In the genomic region with DNA sequence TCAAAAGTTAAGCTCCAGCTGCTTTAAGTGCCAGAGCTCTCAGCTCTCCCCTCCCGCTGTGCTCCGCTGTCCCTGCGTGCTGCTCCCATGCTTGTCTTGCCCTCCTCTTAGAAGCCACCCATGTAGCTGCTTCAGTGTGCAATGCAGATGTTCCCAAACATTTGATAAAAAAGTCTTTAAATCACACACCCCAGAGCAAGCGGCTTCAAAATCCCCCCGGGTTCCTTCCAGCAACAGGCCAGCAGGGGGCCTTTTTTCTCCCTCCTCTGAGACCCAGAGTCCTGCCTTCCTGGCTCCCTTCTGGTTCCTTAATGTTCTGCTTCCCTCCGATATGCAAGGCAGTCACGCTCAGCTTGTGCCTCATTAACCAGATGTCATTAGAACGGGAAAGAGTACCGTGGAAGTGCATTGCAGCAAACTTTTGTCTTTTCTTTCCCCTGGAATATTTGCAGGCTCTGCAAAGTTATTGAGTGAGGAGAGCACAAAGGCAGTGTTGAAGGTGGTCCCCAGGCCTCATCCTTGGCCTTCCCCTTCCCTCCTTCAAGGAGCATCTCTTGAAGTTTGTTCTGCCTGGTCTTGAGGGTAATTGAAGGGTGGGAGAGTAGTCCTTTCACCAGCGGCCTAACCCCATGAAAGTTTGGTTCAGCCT, we compare ENCODE assay signal across 9 cellular contexts. TPM values are rescaled to one million over a fixed set of nuclear protein-coding genes. Genes with fewer than 3 reads are reported as not detected.
A peak's percentile ranks its signal among the peaks of the same experiment; 100 is the strongest.
DNase-seq lines count a peak whose midpoint lies in the region; ATAC-seq and TF ChIP-seq lines count a peak whose summit lies in the region.
"Had no signal": no experiment of that assay in that cellular context is flagged by ENCODE, and none has a peak within 500 bp of the region (broad histone marks: within the 10 kb centered on the region; RNA-seq: fewer than 3 reads in every experiment).

No MANE protein-coding gene starts in this region.

- no peak overlapping the region for H3K4me3 Mint-ChIP-seq in activated naive CD8-positive, alpha-beta T cell treated with anti-CD3 and anti-CD28 coated beads, Interleukin-2, amount 10 ng/mL, durations not matched to agents 7 days and 5 days
- H3K4me3 Mint-ChIP-seq: central memory CD8-positive, alpha-beta T cell had no signal

- DNase-seq in A172 (ENCODE audit: low spot score): peak; percentile 29
- peak; percentile 2 for DNase-seq in OCI-M2 (lab: John Stamatoyannopoulos, UW; ENCODE audit: unreplicated experiment)
- peak; percentile 40 for DNase-seq in activated naive CD8-positive, alpha-beta T cell treated with anti-CD3 and anti-CD28 coated beads, Interleukin-2, amount 10 ng/mL, durations not matched to agents 7 days and 5 days
- peak; percentile 68 for DNase-seq in iPS-NIHi11 (ENCODE audit: low spot score)
- peak; percentile 16 for DNase-seq in stimulated activated CD8-positive, alpha-beta memory T cell treated with anti-CD3 and anti-CD28 coated beads, Interleukin-15, amount 100 ng/mL, for 1 hour (ENCODE audit: low read depth)

- H3K9me3 Mint-ChIP-seq in activated naive CD8-positive, alpha-beta T cell treated with anti-CD3 and anti-CD28 coated beads, Interleukin-2, amount 10 ng/mL, durations not matched to agents 7 days and 5 days: no peaks in the 10 kb centered on the region
- H3K9me3 Mint-ChIP-seq: central memory CD8-positive, alpha-beta T cell had no signal

- peak; percentile 46 for ATAC-seq in activated naive CD8-positive, alpha-beta T cell treated with anti-CD3 and anti-CD28 coated beads, Interleukin-2, amount 10 ng/mL, durations not matched to agents 7 days and 5 days (ENCODE audit: low read depth)
- ATAC-seq in GM19467 (IDR thresholded peaks at IDR 0.05; ENCODE audit: unreplicated experiment) (no peak), HG03354 (IDR thresholded peaks at IDR 0.05; ENCODE audit: poor library complexity, severe bottlenecking, unreplicated experiment) (no peak)

- POLR2A ChIA-PET in activated naive CD8-positive, alpha-beta T cell treated with anti-CD3 and anti-CD28 coated beads, Interleukin-2, amount 10 ng/mL, durations not matched to agents 7 days and 5 days (lab: Charles Lee): no interaction called here

- no peaks in the 10 kb centered on the region for H3K27me3 Mint-ChIP-seq in activated naive CD8-positive, alpha-beta T cell treated with anti-CD3 and anti-CD28 coated beads, Interleukin-2, amount 10 ng/mL, durations not matched to agents 7 days and 5 days
- H3K27me3 Mint-ChIP-seq: central memory CD8-positive, alpha-beta T cell had no signal

- no peak overlapping the region for H3K27ac Mint-ChIP-seq in activated naive CD8-positive, alpha-beta T cell treated with anti-CD3 and anti-CD28 coated beads, Interleukin-2, amount 10 ng/mL, durations not matched to agents 7 days and 5 days

- no peaks in the 10 kb centered on the region for H3K36me3 Mint-ChIP-seq in activated naive CD8-positive, alpha-beta T cell treated with anti-CD3 and anti-CD28 coated beads, Interleukin-2, amount 10 ng/mL, durations not matched to agents 7 days and 5 days

- TF ChIP-seq CTCF in GM12874 (IDR thresholded peaks at IDR 0.05; ENCODE audit: insufficient read depth, low read depth, low read length): peak; percentile 72

- no peaks in the 10 kb centered on the region for H3K4me1 Mint-ChIP-seq in activated naive CD8-positive, alpha-beta T cell treated with anti-CD3 and anti-CD28 coated beads, Interleukin-2, amount 10 ng/mL, durations not matched to agents 7 days and 5 days

RNA-seq across cellular contexts. Expression of a gene that starts 25.5 kb away (rescaled TPM):
- total RNA-seq in A172 (2014; rRNA removed; shearing (Covaris generic)): 0.10 and 0.31 TPM in 2 replicates
- total RNA-seq in activated naive CD8-positive, alpha-beta T cell treated with anti-CD3 and anti-CD28 coated beads, Interleukin-2, amount 10 ng/mL, durations not matched to agents 7 days and 5 days: not detected

RNA-seq across cellular contexts. Expression of a gene that starts 39.5 kb away (rescaled TPM):
- total RNA-seq in A172 (2014; rRNA removed; shearing (Covaris generic)): 0.31 TPM in 1 of 2 replicates, not detected in the other
- not detected for total RNA-seq in activated naive CD8-positive, alpha-beta T cell treated with anti-CD3 and anti-CD28 coated beads, Interleukin-2, amount 10 ng/mL, durations not matched to agents 7 days and 5 days

Comparison
In these comparisons a context has a peak if more than half of its experiments do, and no peak if none do; other contexts are left out.
1. DNase-seq: peak in every context shown above with its lines; median percentile 68 in iPS-NIHi11; 40 in activated naive CD8-positive, alpha-beta T cell treated with anti-CD3 and anti-CD28 coated beads, Interleukin-2, amount 10 ng/mL, durations not matched to agents 7 days and 5 days; 29 in A172; 16 in stimulated activated CD8-positive, alpha-beta memory T cell treated with anti-CD3 and anti-CD28 coated beads, Interleukin-15, amount 100 ng/mL, for 1 hour; 2 in OCI-M2.